12 cellular contexts compared by ENCODE assay signal in the genomic region with DNA sequence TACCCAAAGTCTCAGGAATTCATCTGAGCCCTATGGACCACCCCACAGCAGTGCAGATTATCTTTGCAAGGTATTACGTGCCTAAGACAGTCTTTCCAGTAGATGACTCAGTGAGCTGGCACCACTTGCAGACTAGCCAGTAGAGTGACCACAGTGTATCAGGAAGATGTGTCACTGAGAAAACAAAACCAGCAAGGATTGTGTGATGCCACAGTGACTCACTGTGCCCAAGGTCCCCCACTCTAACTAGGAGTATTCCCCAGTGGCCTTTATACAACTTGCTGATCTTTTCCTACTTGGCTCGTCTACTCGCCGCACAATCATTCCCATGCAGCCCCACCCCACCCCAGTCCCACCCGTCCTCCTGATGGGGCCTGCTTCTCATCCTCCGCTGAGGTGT. TPM values are rescaled to one million over a fixed set of nuclear protein-coding genes. Genes with fewer than 3 reads are reported as not detected.
A peak's percentile ranks its signal among the peaks of the same experiment; 100 is the strongest.
DNase-seq lines count a peak whose midpoint lies in the region; ATAC-seq, FAIRE-seq and TF ChIP-seq lines count a peak whose summit lies in the region.
"Had no signal": no experiment of that assay in that cellular context is flagged by ENCODE, and none has a peak within 500 bp of the region (broad histone marks: within the 10 kb centered on the region; RNA-seq: fewer than 3 reads in every experiment).

No MANE protein-coding gene starts in this region.

- DNase-seq in ACHN (peak; percentile 99), H54 (ENCODE audit: insufficient read length, low spot score) (peak; percentile 84), keratinocyte (ENCODE audit: low read depth, low spot score) (peak; percentile 74), NK-92 (lab: John Stamatoyannopoulos, UW; ENCODE audit: unreplicated experiment) (no peak), NCI-H2171 treated with DMSO at 0.1 percent for 48 hours (lab: John Stamatoyannopoulos, UW) (no peak), NCI-H1048 (lab: John Stamatoyannopoulos, UW) (no peak)
- peak; percentile 12 for DNase-seq in activated naive CD8-positive, alpha-beta T cell treated with anti-CD3 and anti-CD28 coated beads for 36 hours
- DNase-seq: activated CD4-positive, CD25-positive, alpha-beta regulatory T cell treated with anti-CD3 and anti-CD28 coated beads, Interleukin-2, amount 50 U/mL, for 72 hours; effector CD4-positive, alpha-beta T cell; NCI-H187 treated with DMSO at 0.1 percent for 48 hours had no signal

- no peaks in the 10 kb centered on the region for H3K9me3 ChIP-seq in keratinocyte (ENCODE audit: control insufficient read depth, low read depth, low read length)

- H3K36me3 Mint-ChIP-seq in activated naive CD8-positive, alpha-beta T cell treated with anti-CD3 and anti-CD28 coated beads for 36 hours, result no peaks in the 10 kb centered on the region
- H3K36me3 Mint-ChIP-seq: neural progenitor cell had no signal

- no peak overlapping the region for H3K4me3 ChIP-seq in keratinocyte (ENCODE audit: control insufficient read depth in 2 of 3, extremely low read depth in 1 of 3, insufficient read depth in 2 of 3, low read depth in 1 of 3, low read length in 3 of 3)
- H3K4me3 ChIP-seq: neural progenitor cell had no signal

- no peak overlapping the region for H3K4me3 Mint-ChIP-seq in activated naive CD8-positive, alpha-beta T cell treated with anti-CD3 and anti-CD28 coated beads for 36 hours
- H3K4me3 Mint-ChIP-seq: neural progenitor cell had no signal

- no peak overlapping the region for H3K27ac ChIP-seq in keratinocyte (ENCODE audit: control insufficient read depth, insufficient read depth, low read length)
- H3K27ac ChIP-seq: neural progenitor cell had no signal

- no peak for ATAC-seq in GM21717 (IDR thresholded peaks at IDR 0.05; ENCODE audit: unreplicated experiment)

- no peak overlapping the region for H3K27ac Mint-ChIP-seq in activated naive CD8-positive, alpha-beta T cell treated with anti-CD3 and anti-CD28 coated beads for 36 hours
- H3K27ac Mint-ChIP-seq: neural progenitor cell had no signal

- TF ChIP-seq CTCF in keratinocyte (optimal IDR thresholded peaks at IDR 0.05 in 1 of 3, IDR thresholded peaks at IDR 0.05 in 1 of 3, conservative IDR thresholded peaks at IDR 0.05 in 1 of 3; ENCODE audit: extremely low read depth in 1 of 3, insufficient read depth in 2 of 3, low read length in 3 of 3), result no peak

- in situ Hi-C loops in ACHN (cut with HindIII; ENCODE audit: low pct_ligation_motif_present, low pct_unique_long_range_greater_than_20kb, low sequenced_read_pairs), result no loop called here

- H4K20me1 ChIP-seq in keratinocyte (ENCODE audit: control insufficient read depth, extremely low read depth, insufficient read depth, low read length), result no peaks in the 10 kb centered on the region

- H3K9me3 Mint-ChIP-seq in activated naive CD8-positive, alpha-beta T cell treated with anti-CD3 and anti-CD28 coated beads for 36 hours, result no peaks in the 10 kb centered on the region

- no peaks in the 10 kb centered on the region for H3K36me3 ChIP-seq in keratinocyte (ENCODE audit: control insufficient read depth in 2 of 2, extremely low read depth in 1 of 2, insufficient read depth in 2 of 2, low read length in 2 of 2)
- H3K36me3 ChIP-seq: neural progenitor cell had no signal

- dilution Hi-C loops in keratinocyte (cut with MboI; ENCODE audit: extremely low pct_ligation_motif_present, low sequenced_read_pairs), result no loop called here

- no peaks in the 10 kb centered on the region for H3K79me2 ChIP-seq in keratinocyte (ENCODE audit: control insufficient read depth, insufficient read depth, low read length)

- FAIRE-seq in H54 (lab: Jason Lieb, UNC), result peak; percentile 97
- peak; percentile 96 for FAIRE-seq in keratinocyte (lab: Jason Lieb, UNC)

- H3K4me1 ChIP-seq in keratinocyte (ENCODE audit: control insufficient read depth, extremely low read depth, insufficient read depth, low read length), result peaks cover 32% of the 10 kb centered on the region
- H3K4me1 ChIP-seq: neural progenitor cell had no signal

- no peak overlapping the region for H3K9ac ChIP-seq in keratinocyte (ENCODE audit: control insufficient read depth, extremely low read depth, insufficient read depth, low read length)
- H3K9ac ChIP-seq: neural progenitor cell had no signal

- peaks cover 3% of the 10 kb centered on the region for H3K4me1 Mint-ChIP-seq in activated naive CD8-positive, alpha-beta T cell treated with anti-CD3 and anti-CD28 coated beads for 36 hours
- H3K4me1 Mint-ChIP-seq: neural progenitor cell had no signal

- H2AFZ ChIP-seq in keratinocyte (ENCODE audit: control insufficient read depth, low read length), result no peak overlapping the region
- H2AFZ ChIP-seq: neural progenitor cell had no signal

- H3K27me3 ChIP-seq in keratinocyte (ENCODE audit: control insufficient read depth, extremely low read depth, insufficient read depth, low read length), result no peaks in the 10 kb centered on the region
- H3K27me3 ChIP-seq: neural progenitor cell had no signal

- peak overlapping the region; percentile 41 for H3K4me2 ChIP-seq in keratinocyte (ENCODE audit: control insufficient read depth, extremely low read depth, insufficient read depth, low read depth, low read length)
- H3K4me2 ChIP-seq: neural progenitor cell had no signal

- TF ChIP-seq POLR2A in H54 (IDR thresholded peaks at IDR 0.05; ENCODE audit: low read depth, low read length), result no peak

- peaks cover 2% of the 10 kb centered on the region for H3K9me1 ChIP-seq in keratinocyte (ENCODE audit: control insufficient read depth, extremely low read depth, insufficient read depth, low read length)

- H3K27me3 Mint-ChIP-seq in activated naive CD8-positive, alpha-beta T cell treated with anti-CD3 and anti-CD28 coated beads for 36 hours, result no peaks in the 10 kb centered on the region

RNA-seq across cellular contexts. Expression of a gene that starts 26.8 kb away (rescaled TPM):
- 10 to 100 TPM; 63.5 to 65.8 TPM for total RNA-seq in activated naive CD8-positive, alpha-beta T cell treated with anti-CD3 and anti-CD28 coated beads for 36 hours
- polyA plus RNA-seq in keratinocyte, result 2.4 to 3.8 TPM (median 3.6 TPM) in 3 replicates
- 2.1 TPM for polyA plus RNA-seq in keratinocyte (2011; ENCODE audit: low read depth)
- 1.9 and 2.8 TPM in 2 replicates for polyA plus RNA-seq in keratinocyte (2011; cell fraction: cytosol; rRNA removed)
- polyA plus RNA-seq in keratinocyte (2011; cell fraction: nucleus; rRNA removed), result 4.9 and 5.6 TPM in 2 replicates
- polyA plus RNA-seq in keratinocyte (2012; ENCODE audit: low replicate concordance), result 1.9 and 2.4 TPM in 2 replicates
- polyA minus RNA-seq in keratinocyte, result 4.1 to 6.6 TPM (median 4.6 TPM) in 3 replicates
- polyA minus RNA-seq in keratinocyte (2011; cell fraction: cytosol; rRNA and poly(A)+ RNA removed), result 2.5 TPM
- 5.4 and 7.7 TPM in 2 replicates for polyA minus RNA-seq in keratinocyte (2011; cell fraction: nucleus; rRNA and poly(A)+ RNA removed)

RNA-seq across cellular contexts. Expression of a gene that starts 46.4 kb away (rescaled TPM):
- not detected for total RNA-seq in activated naive CD8-positive, alpha-beta T cell treated with anti-CD3 and anti-CD28 coated beads for 36 hours
- not detected in 3 replicates for polyA plus RNA-seq in keratinocyte
- not detected for polyA plus RNA-seq in keratinocyte (2011; ENCODE audit: low read depth)
- polyA plus RNA-seq in keratinocyte (2011; cell fraction: cytosol; rRNA removed), result not detected in 2 replicates
- polyA plus RNA-seq in keratinocyte (2011; cell fraction: nucleus; rRNA removed), result not detected in 2 replicates
- polyA plus RNA-seq in keratinocyte (2012; ENCODE audit: low replicate concordance), result 0.17 TPM in 1 of 2 replicates, not detected in the other
- polyA minus RNA-seq in keratinocyte, result not detected in 3 replicates
- polyA minus RNA-seq in keratinocyte (2011; cell fraction: cytosol; rRNA and poly(A)+ RNA removed), result not detected
- polyA minus RNA-seq in keratinocyte (2011; cell fraction: nucleus; rRNA and poly(A)+ RNA removed), result not detected in 2 replicates

Comparison
In these comparisons a context has a peak if more than half of its experiments do, and no peak if none do; other contexts are left out.
1. DNase-seq: peak in ACHN (single experiment), H54 (single experiment), activated naive CD8-positive, alpha-beta T cell treated with anti-CD3 and anti-CD28 coated beads for 36 hours (single experiment) and keratinocyte (single experiment); none in NK-92 (single experiment), NCI-H2171 treated with DMSO at 0.1 percent for 48 hours (single experiment) and NCI-H1048 (single experiment).